Comparison of ENCODE assay signal across 10 cellular contexts in the genomic region with DNA sequence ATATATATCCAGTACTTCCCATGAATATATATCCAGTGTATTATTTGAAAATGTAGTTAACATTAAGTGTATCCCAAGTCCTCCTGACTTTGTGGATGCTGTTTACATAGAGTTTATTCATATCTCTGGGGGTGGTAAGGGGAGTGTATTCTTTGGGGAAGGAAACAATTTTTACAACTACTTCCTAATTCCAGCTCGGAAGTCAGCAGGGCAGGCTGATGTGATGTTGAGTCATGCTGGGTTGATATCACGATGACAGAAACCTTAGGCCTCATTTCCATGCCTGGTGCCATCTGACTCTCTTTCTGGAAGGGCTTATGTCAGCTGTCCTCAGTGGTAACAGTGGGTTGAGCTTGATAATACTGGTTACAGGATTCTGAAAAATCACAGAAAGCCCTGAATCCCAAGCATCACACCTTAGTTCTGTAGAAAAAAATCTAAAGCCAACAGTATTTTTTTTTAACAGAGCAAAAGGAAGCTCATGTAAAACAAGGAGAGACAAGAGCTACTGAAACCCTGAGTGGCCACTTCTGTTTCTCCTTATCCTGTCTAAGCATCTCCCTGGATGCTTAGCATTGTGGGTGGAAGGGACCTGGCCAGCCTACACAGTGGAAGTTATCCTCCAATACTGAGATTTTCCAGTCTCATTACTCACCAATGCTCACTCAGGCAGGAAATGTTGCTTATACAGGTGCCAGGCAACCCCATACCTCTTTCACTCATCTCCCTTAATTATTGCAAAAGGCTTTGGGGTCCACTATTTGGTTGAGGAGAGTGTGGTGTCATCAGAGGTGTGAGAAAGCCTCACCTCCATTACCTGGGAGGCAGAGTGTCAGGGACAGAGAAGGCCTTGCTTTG.
DNase-seq lines count a peak whose midpoint lies in the region; ATAC-seq and TF ChIP-seq lines count a peak whose summit lies in the region.
"Had no signal": no experiment of that assay in that cellular context is flagged by ENCODE, and none has a peak within 500 bp of the region (broad histone marks: within the 10 kb centered on the region; RNA-seq: fewer than 3 reads in every experiment).

No MANE protein-coding gene starts in this region.

- ATAC-seq in HG02623 (IDR thresholded peaks at IDR 0.05; ENCODE audit: unreplicated experiment) = no peak
- no peak for ATAC-seq in GM21529 (IDR thresholded peaks at IDR 0.05; ENCODE audit: unreplicated experiment)

- in situ Hi-C loops in astrocyte of the spinal cord (cut with HindIII; ENCODE audit: low sequenced_read_pairs) = no loop called here

- DNase-seq in Ammon's horn (ENCODE audit: low spot score) (peak; percentile 31), LHCN-M2 (ENCODE audit: low read depth) (peak; percentile 19), astrocyte of the spinal cord (ENCODE audit: low read depth, low spot score) (peak; percentile 44), kidney tubule cell (ENCODE audit: low spot score) (peak; percentile 90), hepatic stellate cell (ENCODE audit: low spot score) (no peak), NCI-H1092 treated with DMSO at 0.1 percent for 48 hours (lab: John Stamatoyannopoulos, UW) (no peak)
- DNase-seq: left cardiac atrium, SW 1271 had no signal

- TF ChIP-seq CTCF in astrocyte of the spinal cord (IDR thresholded peaks at IDR 0.05; ENCODE audit: low read depth, low read length) = no peak

- no peak overlapping the region for H3K4me3 ChIP-seq in astrocyte of the spinal cord (ENCODE audit: low read depth, low read length)

Comparison
In these comparisons a context has a peak if more than half of its experiments do, and no peak if none do; other contexts are left out.
1. DNase-seq: peak in Ammon's horn (single experiment), LHCN-M2 (single experiment), astrocyte of the spinal cord (single experiment) and kidney tubule cell (single experiment); none in hepatic stellate cell (single experiment) and NCI-H1092 treated with DMSO at 0.1 percent for 48 hours (single experiment).